22 cellular contexts compared by ENCODE assay signal in genomic region chr18:36729197-36729596, GRCh38.
"Had no signal": no experiment of that assay in that cellular context is flagged by ENCODE, and none has a peak within 500 bp of the region (broad histone marks: within the 10 kb centered on the region; RNA-seq: fewer than 3 reads in every experiment).

No MANE protein-coding gene starts in this region.

- H3K9me3 Mint-ChIP-seq: activated T-helper 2 cell treated with anti-CD3 and anti-CD28 coated beads, Interferon-gamma antibody, Interleukin-2, Interleukin-4, amounts not matched to agents 10 μg/mL and 5 μg/mL and 100 μg/mL, durations not matched to agents 14 hours and 24 hours and 36 hours; natural killer cell treated with Interleukin-12 subunit alpha and Interleukin-12 subunit beta and Interleukin-15 and Interleukin-18, amount 100 ng/mL, for 72 hours had no signal

- H3K36me3 Mint-ChIP-seq: natural killer cell treated with Interleukin-12 subunit alpha and Interleukin-12 subunit beta and Interleukin-15 and Interleukin-18, amount 100 ng/mL, for 72 hours had no signal

- ATAC-seq: activated CD4-positive, alpha-beta T cell treated with anti-CD3 and anti-CD28 coated beads for 36 hours; activated T-cell treated with anti-CD3 and anti-CD28 coated beads, Interleukin-2, amount 50 U/mL, for 4 hours; left lobe of liver; natural killer cell treated with Interleukin-12 subunit alpha and Interleukin-12 subunit beta and Interleukin-15 and Interleukin-18, amount 100 ng/mL, for 72 hours; pancreas; psoas muscle; stimulated activated naive CD8-positive, alpha-beta T cell treated with anti-CD3 and anti-CD28 coated beads, Interleukin-15, Interleukin-2, amounts not matched to agents 100 U/mL and 50 U/mL, for 24 hours had no signal

- H3K4me1 Mint-ChIP-seq: activated B cell treated with CpG ODN at 0.5 μM for 24 hours; activated CD4-positive, alpha-beta T cell treated with anti-CD3 and anti-CD28 coated beads for 36 hours had no signal

- DNase-seq: activated B cell treated with CpG ODN at 0.5 μM for 24 hours; activated CD4-positive, alpha-beta T cell treated with anti-CD3 and anti-CD28 coated beads for 36 hours; activated CD4-positive, alpha-beta T cell treated with anti-CD3 and anti-CD28 coated beads, Interleukin-2, amount 50 U/mL, for 4 hours; activated CD8-positive, alpha-beta memory T cell treated with anti-CD3 and anti-CD28 coated beads for 24 hours; activated CD8-positive, alpha-beta memory T cell treated with anti-CD3 and anti-CD28 coated beads, Interleukin-2, amount 50 U/mL, for 4 hours; activated naive CD4-positive, alpha-beta T cell; activated T-cell treated with anti-CD3 and anti-CD28 coated beads, Interleukin-2, amount 50 U/mL, for 4 hours; central memory CD4-positive, alpha-beta T cell; dermis blood vessel endothelial cell; effector CD8-positive, alpha-beta T cell; erythroblast; foreskin fibroblast; kidney; pancreas; psoas muscle; stimulated activated CD4-positive, alpha-beta T cell treated with anti-CD3 and anti-CD28 coated beads, Interleukin-4, amount 100 ng/mL, for 24 hours; stimulated activated naive CD8-positive, alpha-beta T cell treated with anti-CD3 and anti-CD28 coated beads, Interleukin-15, Interleukin-2, amounts not matched to agents 100 U/mL and 50 U/mL, for 24 hours; upper lobe of left lung had no signal

- H3K27ac Mint-ChIP-seq: activated B cell treated with CpG ODN at 0.5 μM for 24 hours; activated CD4-positive, alpha-beta T cell treated with anti-CD3 and anti-CD28 coated beads for 36 hours; activated naive CD8-positive, alpha-beta T cell; activated T-helper 2 cell treated with anti-CD3 and anti-CD28 coated beads, Interferon-gamma antibody, Interleukin-2, Interleukin-4, amounts not matched to agents 10 μg/mL and 5 μg/mL and 100 μg/mL, durations not matched to agents 14 hours and 24 hours and 36 hours; natural killer cell treated with Interleukin-12 subunit alpha and Interleukin-12 subunit beta and Interleukin-15 and Interleukin-18, amount 100 ng/mL, for 72 hours had no signal

- H3K4me3 Mint-ChIP-seq: activated B cell treated with CpG ODN at 0.5 μM for 24 hours; activated CD4-positive, alpha-beta T cell treated with anti-CD3 and anti-CD28 coated beads for 36 hours; activated naive CD8-positive, alpha-beta T cell; activated T-cell treated with anti-CD3 and anti-CD28 coated beads, Interleukin-2, amount 50 U/mL, for 4 hours; natural killer cell treated with Interleukin-12 subunit alpha and Interleukin-12 subunit beta and Interleukin-15 and Interleukin-18, amount 100 ng/mL, for 72 hours had no signal
